Comparison of ENCODE assay signal across 22 cellular contexts in the genomic region with DNA sequence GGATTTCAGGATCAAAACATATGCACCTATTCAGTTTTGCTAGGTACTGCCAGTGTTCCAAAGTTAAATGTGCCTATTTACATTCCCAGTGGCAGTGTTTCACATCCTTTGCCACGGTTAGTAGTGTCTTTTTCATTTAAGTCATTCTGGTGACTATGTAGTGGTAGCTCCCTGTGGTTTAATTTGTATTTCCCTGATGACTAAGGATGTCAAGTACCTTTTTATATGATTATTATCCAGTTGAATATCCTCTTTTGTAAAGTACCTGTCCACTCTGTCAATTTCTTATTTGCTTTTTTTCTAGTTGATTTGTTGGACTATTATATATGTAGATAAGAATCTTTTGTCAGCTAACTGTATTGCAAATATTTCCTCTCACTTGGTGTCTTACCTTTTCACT. TPM values are rescaled to one million over a fixed set of nuclear protein-coding genes. Genes with fewer than 3 reads are reported as not detected.
DNase-seq lines count a peak whose midpoint lies in the region; ATAC-seq and TF ChIP-seq lines count a peak whose summit lies in the region.
"Had no signal": no experiment of that assay in that cellular context is flagged by ENCODE, and none has a peak within 500 bp of the region (broad histone marks: within the 10 kb centered on the region; RNA-seq: fewer than 3 reads in every experiment).

No MANE protein-coding gene starts in this region.

- no peaks in the 10 kb centered on the region for H3K27me3 ChIP-seq in neutrophil
- H3K27me3 ChIP-seq: vagina had no signal

- peaks cover 41% of the 10 kb centered on the region for H3K36me3 Mint-ChIP-seq in activated T-cell treated with anti-CD3 and anti-CD28 coated beads, Interleukin-2, amount 50 U/mL, for 24 hours (ENCODE audit: low read depth)
- H3K36me3 Mint-ChIP-seq in activated T-cell treated with anti-CD3 and anti-CD28 coated beads, Interleukin-2, amount 50 U/mL, for 72 hours (ENCODE audit: insufficient read depth in 2 of 2) = peaks cover 2 to 8% of the 10 kb centered on the region in 2 donors

- H3K36me3 ChIP-seq in HEK293 (ENCODE audit: control insufficient read depth in 2 of 2, insufficient read depth in 1 of 2, low read length in 2 of 2) = no peaks in the 10 kb centered on the region; a peak in 1 of 3 replicates
- peaks cover 28% of the 10 kb centered on the region for H3K36me3 ChIP-seq in neutrophil
- H3K36me3 ChIP-seq: vagina had no signal

- TF ChIP-seq CTCF in HEK293 (tag by site-specific recombination; IDR thresholded peaks at IDR 0.05) (no peak), neutrophil (IDR thresholded peaks at IDR 0.05) (no peak)

- no peaks in the 10 kb centered on the region for H3K9me3 Mint-ChIP-seq in activated T-cell treated with anti-CD3 and anti-CD28 coated beads, Interleukin-2, amount 50 U/mL, for 24 hours
- H3K9me3 Mint-ChIP-seq in activated T-cell treated with anti-CD3 and anti-CD28 coated beads, Interleukin-2, amount 50 U/mL, for 72 hours = no peaks in the 10 kb centered on the region
- H3K9me3 Mint-ChIP-seq: central memory CD8-positive, alpha-beta T cell had no signal

- H3K4me1 ChIP-seq in HEK293 (ENCODE audit: control insufficient read depth, insufficient read depth, low read length) (peaks cover 5% of the 10 kb centered on the region), neutrophil (ENCODE audit: control insufficient read depth in 1 of 2, insufficient read depth in 1 of 2, low read depth in 1 of 2, low read length in 1 of 2) (peaks cover 25 to 31% of the 10 kb centered on the region in 2 experiments)

- H3K4me3 Mint-ChIP-seq in activated T-cell treated with anti-CD3 and anti-CD28 coated beads, Interleukin-2, amount 50 U/mL, for 24 hours = no peak overlapping the region
- no peak overlapping the region for H3K4me3 Mint-ChIP-seq in activated T-cell treated with anti-CD3 and anti-CD28 coated beads, Interleukin-2, amount 50 U/mL, for 72 hours
- H3K4me3 Mint-ChIP-seq: CD14-positive monocyte; central memory CD8-positive, alpha-beta T cell had no signal

- H3K27ac Mint-ChIP-seq in activated T-cell treated with anti-CD3 and anti-CD28 coated beads, Interleukin-2, amount 50 U/mL, for 24 hours = peak overlapping the region; percentile 28
- H3K27ac Mint-ChIP-seq in activated T-cell treated with anti-CD3 and anti-CD28 coated beads, Interleukin-2, amount 50 U/mL, for 72 hours = no peak overlapping the region

- H3K4me3 ChIP-seq in HEK293 (ENCODE audit: low read depth, low read length) (no peak overlapping the region), neutrophil (ENCODE audit: low read depth in 1 of 2, low read length in 1 of 2) (no peak overlapping the region)
- H3K4me3 ChIP-seq: vagina had no signal

- CTCF ChIA-PET in HEK293 (lab: Yijun Ruan, JAX) = interaction anchor here (0.5 to 1.7 kb wide), 6 partner anchors 39 to 102 kb away, joined by 3 to 12 read pairs (median 3); partner anchors contain the start of gene RSBN1L

- ATAC-seq in activated T-cell treated with anti-CD3 and anti-CD28 coated beads, Interleukin-2, amount 50 U/mL, for 72 hours (replicated peaks in 1 of 2) = no peak
- ATAC-seq in GM18517 (IDR thresholded peaks at IDR 0.05; ENCODE audit: unreplicated experiment) (no peak), GM19397 (IDR thresholded peaks at IDR 0.05; ENCODE audit: unreplicated experiment) (no peak), HG02884 (IDR thresholded peaks at IDR 0.05; ENCODE audit: unreplicated experiment) (no peak)

- DNase-seq in activated T-cell treated with anti-CD3 and anti-CD28 coated beads, Interleukin-2, amount 50 U/mL, for 24 hours = no peak
- no peak for DNase-seq in activated T-cell treated with anti-CD3 and anti-CD28 coated beads, Interleukin-2, amount 50 U/mL, for 72 hours
- peak; percentile 37 for DNase-seq in NCI-H748 (lab: John Stamatoyannopoulos, UW; ENCODE audit: unreplicated experiment)
- DNase-seq: activated CD4-positive, alpha-beta T cell treated with anti-CD3 and anti-CD28 coated beads for 1 hour; amygdala; erythroblast; foreskin melanocyte; KG1; kidney glomerular epithelial cell; midbrain; MV-4-11; NCI-H2227 treated with DMSO at 0.1 percent for 48 hours; retina; substantia nigra had no signal

- H3K27ac ChIP-seq in HEK293 (ENCODE audit: extremely low read depth, low read depth, low read length) (no peak overlapping the region), neutrophil (peak overlapping the region; percentile 78)
- H3K27ac ChIP-seq: vagina had no signal

- POLR2A ChIA-PET in HEK293 (lab: Yijun Ruan, JAX) = no interaction called here

- H3K27me3 Mint-ChIP-seq in activated T-cell treated with anti-CD3 and anti-CD28 coated beads, Interleukin-2, amount 50 U/mL, for 24 hours = no peaks in the 10 kb centered on the region
- no peaks in the 10 kb centered on the region for H3K27me3 Mint-ChIP-seq in activated T-cell treated with anti-CD3 and anti-CD28 coated beads, Interleukin-2, amount 50 U/mL, for 72 hours (ENCODE audit: low read depth)
- H3K27me3 Mint-ChIP-seq: central memory CD8-positive, alpha-beta T cell had no signal

- H3K9me3 ChIP-seq in HEK293 (ENCODE audit: control insufficient read depth, insufficient read depth, low read depth, low read length) = no peaks in the 10 kb centered on the region
- H3K9me3 ChIP-seq in neutrophil = no peaks in the 10 kb centered on the region
- H3K9me3 ChIP-seq: vagina had no signal

- peaks cover 60% of the 10 kb centered on the region for H3K4me1 Mint-ChIP-seq in activated T-cell treated with anti-CD3 and anti-CD28 coated beads, Interleukin-2, amount 50 U/mL, for 24 hours (ENCODE audit: low read depth)
- H3K4me1 Mint-ChIP-seq in activated T-cell treated with anti-CD3 and anti-CD28 coated beads, Interleukin-2, amount 50 U/mL, for 72 hours (ENCODE audit: low read depth) = peaks cover 31% of the 10 kb centered on the region

TF ChIP-seq in HEK293, 187 proteins besides CTCF, POLR2A, EP300 and RAD21:
- no peak for TF ChIP-seq ZNF654 (tag by site-specific recombination; IDR thresholded peaks at IDR 0.05; ENCODE audit: low read depth)
- TF ChIP-seq ZFP37 (tag by site-specific recombination; IDR thresholded peaks at IDR 0.05) = no peak
- TF ChIP-seq OSR2 (tag by site-specific recombination; IDR thresholded peaks at IDR 0.05) = 0 out of 2 replicates have a peak, but pooled peaks have one; percentile 15
- TF ChIP-seq SP3 (tag by site-specific recombination; IDR thresholded peaks at IDR 0.05) = no peak
- TF ChIP-seq ZNF366 (tag by site-specific recombination; conservative IDR thresholded peaks at IDR 0.05) = no peak
- TF ChIP-seq, protein P1, sequence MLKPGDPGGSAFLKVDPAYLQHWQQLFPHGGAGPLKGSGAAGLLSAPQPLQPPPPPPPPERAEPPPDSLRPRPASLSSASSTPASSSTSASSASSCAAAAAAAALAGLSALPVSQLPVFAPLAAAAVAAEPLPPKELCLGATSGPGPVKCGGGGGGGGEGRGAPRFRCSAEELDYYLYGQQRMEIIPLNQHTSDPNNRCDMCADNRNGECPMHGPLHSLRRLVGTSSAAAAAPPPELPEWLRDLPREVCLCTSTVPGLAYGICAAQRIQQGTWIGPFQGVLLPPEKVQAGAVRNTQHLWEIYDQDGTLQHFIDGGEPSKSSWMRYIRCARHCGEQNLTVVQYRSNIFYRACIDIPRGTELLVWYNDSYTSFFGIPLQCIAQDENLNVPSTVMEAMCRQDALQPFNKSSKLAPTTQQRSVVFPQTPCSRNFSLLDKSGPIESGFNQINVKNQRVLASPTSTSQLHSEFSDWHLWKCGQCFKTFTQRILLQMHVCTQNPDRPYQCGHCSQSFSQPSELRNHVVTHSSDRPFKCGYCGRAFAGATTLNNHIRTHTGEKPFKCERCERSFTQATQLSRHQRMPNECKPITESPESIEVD (tag by site-specific recombination; IDR thresholded peaks at IDR 0.05) = peak; percentile 52
- no peak for TF ChIP-seq HOXA7 (CRISPR knock-in tag; IDR thresholded peaks at IDR 0.05; ENCODE audit: borderline replicate concordance)

RNA-seq across cellular contexts. Expression of gene TMEM60, which starts 45.1 kb away (rescaled TPM):
- 10 to 100 TPM; 10.9 to 11.0 TPM for total RNA-seq in activated T-cell treated with anti-CD3 and anti-CD28 coated beads, Interleukin-2, amount 50 U/mL, for 72 hours

RNA-seq across cellular contexts. Expression of gene PHTF2, which starts 45.4 kb away (rescaled TPM):
- 10 to 100 TPM; 16.3 to 25.5 TPM for total RNA-seq in activated T-cell treated with anti-CD3 and anti-CD28 coated beads, Interleukin-2, amount 50 U/mL, for 72 hours

RNA-seq across cellular contexts. Expression of gene RSBN1L, which starts 56.9 kb away (rescaled TPM):
- total RNA-seq in activated T-cell treated with anti-CD3 and anti-CD28 coated beads, Interleukin-2, amount 50 U/mL, for 72 hours = 10 to 100 TPM; 14.9 to 19.2 TPM
